ENCODE assay signal across 11 cellular contexts in genomic region chr6:31661867-31662723, GRCh38. TPM values are rescaled to one million over a fixed set of nuclear protein-coding genes. Genes with fewer than 3 reads are reported as not detected.
DNase-seq lines count a peak whose midpoint lies in the region; TF ChIP-seq lines count a peak whose summit lies in the region.
"Had no signal": no experiment of that assay in that cellular context is flagged by ENCODE, and none has a peak within 500 bp of the region (broad histone marks: within the 10 kb centered on the region; RNA-seq: fewer than 3 reads in every experiment).

No MANE protein-coding gene starts in this region.

- H3K27ac Mint-ChIP-seq in CD14-positive monocyte (peak overlapping the region; percentile 50 to 95 (median 82)), mesothelial cell of epicardium (peak overlapping the region; percentile 94)
- H3K27ac Mint-ChIP-seq in activated CD4-positive, alpha-beta memory T cell treated with anti-CD3 and anti-CD28 coated beads, Interleukin-2, amount 10 ng/mL, durations not matched to agents 7 days and 5 days = peak overlapping the region; percentile 54

- H3K9me3 Mint-ChIP-seq in CD14-positive monocyte (peaks cover 0 to 2% (median 0%) of the 10 kb centered on the region in 7 donors), mesothelial cell of epicardium (no peaks in the 10 kb centered on the region)
- no peaks in the 10 kb centered on the region for H3K9me3 Mint-ChIP-seq in activated CD4-positive, alpha-beta memory T cell treated with anti-CD3 and anti-CD28 coated beads, Interleukin-2, amount 10 ng/mL, durations not matched to agents 7 days and 5 days

- POLR2A ChIA-PET in activated CD4-positive, alpha-beta memory T cell treated with anti-CD3 and anti-CD28 coated beads, Interleukin-2, amount 10 ng/mL, durations not matched to agents 7 days and 5 days (lab: Charles Lee) = interaction anchor here (0.8 to 8.1 kb wide), 8 partner anchors 9 to 945 kb away, joined by 3 to 278 read pairs (median 4); partner anchors contain the start of genes APOM, BAG6, CLIC1 and MDC1

- H3K4me1 Mint-ChIP-seq in CD14-positive monocyte = peaks cover 77% of the 10 kb centered on the region
- peaks cover 85% of the 10 kb centered on the region for H3K4me1 Mint-ChIP-seq in activated CD4-positive, alpha-beta memory T cell treated with anti-CD3 and anti-CD28 coated beads, Interleukin-2, amount 10 ng/mL, durations not matched to agents 7 days and 5 days
- peaks cover 69% of the 10 kb centered on the region for H3K4me1 Mint-ChIP-seq in mesothelial cell of epicardium

- no peak for TF ChIP-seq CTCF in CD14-positive monocyte (IDR thresholded peaks at IDR 0.05)
- TF ChIP-seq CTCF in GM12874 (IDR thresholded peaks at IDR 0.05; ENCODE audit: insufficient read depth, low read depth, low read length) = 0 out of 2 replicates have a peak, but pooled peaks have one; percentile 6
- TF ChIP-seq CTCF in mesothelial cell of epicardium (IDR thresholded peaks at IDR 0.05; ENCODE audit: unreplicated experiment) = no peak

- peaks cover 35 to 57% of the 10 kb centered on the region in 2 donors for H3K36me3 Mint-ChIP-seq in CD14-positive monocyte
- peaks cover 88% of the 10 kb centered on the region for H3K36me3 Mint-ChIP-seq in activated CD4-positive, alpha-beta memory T cell treated with anti-CD3 and anti-CD28 coated beads, Interleukin-2, amount 10 ng/mL, durations not matched to agents 7 days and 5 days (ENCODE audit: low read depth)
- H3K36me3 Mint-ChIP-seq in mesothelial cell of epicardium = peaks cover 6% of the 10 kb centered on the region

- DNase-seq in CD14-positive monocyte (ENCODE audit: low spot score) (no peak), mesothelial cell of epicardium (ENCODE audit: low spot score in 2 of 2, unreplicated experiment in 2 of 2) (no peak), cerebellar cortex (ENCODE audit: low spot score) (no peak), NCI-H1417 treated with DMSO at 0.1 percent for 48 hours (lab: John Stamatoyannopoulos, UW) (no peak), HPDE6-E6E7 (ENCODE audit: extremely low spot score) (no peak), NCI-H510A treated with DMSO at 0.1 percent for 48 hours (lab: John Stamatoyannopoulos, UW) (no peak)
- no peak for DNase-seq in activated CD4-positive, alpha-beta memory T cell treated with anti-CD3 and anti-CD28 coated beads, Interleukin-2, amount 10 ng/mL, durations not matched to agents 7 days and 5 days
- DNase-seq: colonic mucosa, heart left ventricle, NCI-H524 had no signal

- H3K27me3 Mint-ChIP-seq in CD14-positive monocyte (ENCODE audit: low read depth in 3 of 3) (peaks cover 0 to 1% (median 0%) of the 10 kb centered on the region in 3 donors), mesothelial cell of epicardium (ENCODE audit: low read depth) (no peaks in the 10 kb centered on the region)
- H3K27me3 Mint-ChIP-seq in activated CD4-positive, alpha-beta memory T cell treated with anti-CD3 and anti-CD28 coated beads, Interleukin-2, amount 10 ng/mL, durations not matched to agents 7 days and 5 days = no peaks in the 10 kb centered on the region

- H3K4me3 Mint-ChIP-seq in CD14-positive monocyte (peak overlapping the region in 1 of 2 donors; percentile 93), mesothelial cell of epicardium (peak overlapping the region; percentile 86)
- H3K4me3 Mint-ChIP-seq in activated CD4-positive, alpha-beta memory T cell treated with anti-CD3 and anti-CD28 coated beads, Interleukin-2, amount 10 ng/mL, durations not matched to agents 7 days and 5 days = peak overlapping the region; percentile 95

- CTCF ChIA-PET in activated CD4-positive, alpha-beta memory T cell treated with anti-CD3 and anti-CD28 coated beads, Interleukin-2, amount 10 ng/mL, durations not matched to agents 7 days and 5 days (lab: Charles Lee) = interaction anchor here (2.9 kb wide), 1 partner anchor 76 kb away, joined by 11 read pairs; the partner anchor contains the start of gene CLIC1

- intact Hi-C loops in CD14-positive monocyte (cut with micrococcal nuclease) = loop anchor here in 1 of 2 donors (5.0 kb wide), 1 partner anchor 115 kb away; the partner anchor contains the start of genes ATP6V1G2 and NFKBIL1

RNA-seq across cellular contexts. Expression of gene C6orf47, which starts 1.5 kb away (rescaled TPM):
- polyA plus RNA-seq in CD14-positive monocyte = 10 to 100 TPM; 18.1 to 23.4 TPM
- 10 to 100 TPM; 26.4 to 26.7 TPM for total RNA-seq in activated CD4-positive, alpha-beta memory T cell treated with anti-CD3 and anti-CD28 coated beads, Interleukin-2, amount 10 ng/mL, durations not matched to agents 7 days and 5 days
- total RNA-seq in mesothelial cell of epicardium = 19.0 to 19.3 TPM (median 19.2 TPM) in 3 replicates

RNA-seq across cellular contexts. Expression of gene GPANK1, which starts 2.7 kb away (rescaled TPM):
- polyA plus RNA-seq in CD14-positive monocyte = 10 to 100 TPM; 12.0 to 13.9 TPM
- total RNA-seq in activated CD4-positive, alpha-beta memory T cell treated with anti-CD3 and anti-CD28 coated beads, Interleukin-2, amount 10 ng/mL, durations not matched to agents 7 days and 5 days = 10 to 100 TPM; 33.6 to 35.2 TPM
- total RNA-seq in mesothelial cell of epicardium = 12.7 to 14.8 TPM (median 14.3 TPM) in 3 replicates

RNA-seq across cellular contexts. Expression of gene CSNK2B, which starts 3.8 kb away (rescaled TPM):
- polyA plus RNA-seq in CD14-positive monocyte = 100 to 1,000 TPM; 195 to 227 TPM
- 100 to 1,000 TPM; 199 to 212 TPM for total RNA-seq in activated CD4-positive, alpha-beta memory T cell treated with anti-CD3 and anti-CD28 coated beads, Interleukin-2, amount 10 ng/mL, durations not matched to agents 7 days and 5 days
- 155 to 157 TPM (median 157 TPM) in 3 replicates for total RNA-seq in mesothelial cell of epicardium

RNA-seq across cellular contexts. Expression of gene APOM, which starts 6.4 kb away (rescaled TPM):
- 1 to 10 TPM; 4.2 to 4.8 TPM for polyA plus RNA-seq in CD14-positive monocyte
- total RNA-seq in activated CD4-positive, alpha-beta memory T cell treated with anti-CD3 and anti-CD28 coated beads, Interleukin-2, amount 10 ng/mL, durations not matched to agents 7 days and 5 days = 1 to 10 TPM; 2.9 to 3.6 TPM
- 2.4 to 3.4 TPM (median 3.1 TPM) in 3 replicates for total RNA-seq in mesothelial cell of epicardium

RNA-seq across cellular contexts. Expression of gene LY6G5B, which starts 7.7 kb away (rescaled TPM):
- polyA plus RNA-seq in CD14-positive monocyte = under 1 TPM in 1 of 2 donors, not detected in 1; 0.17 TPM
- total RNA-seq in activated CD4-positive, alpha-beta memory T cell treated with anti-CD3 and anti-CD28 coated beads, Interleukin-2, amount 10 ng/mL, durations not matched to agents 7 days and 5 days = 10 to 100 TPM; 16.7 to 17.2 TPM
- 34.2 to 37.5 TPM (median 36.5 TPM) in 3 replicates for total RNA-seq in mesothelial cell of epicardium
